ENCODE assay signal across 15 cellular contexts in the genomic region with DNA sequence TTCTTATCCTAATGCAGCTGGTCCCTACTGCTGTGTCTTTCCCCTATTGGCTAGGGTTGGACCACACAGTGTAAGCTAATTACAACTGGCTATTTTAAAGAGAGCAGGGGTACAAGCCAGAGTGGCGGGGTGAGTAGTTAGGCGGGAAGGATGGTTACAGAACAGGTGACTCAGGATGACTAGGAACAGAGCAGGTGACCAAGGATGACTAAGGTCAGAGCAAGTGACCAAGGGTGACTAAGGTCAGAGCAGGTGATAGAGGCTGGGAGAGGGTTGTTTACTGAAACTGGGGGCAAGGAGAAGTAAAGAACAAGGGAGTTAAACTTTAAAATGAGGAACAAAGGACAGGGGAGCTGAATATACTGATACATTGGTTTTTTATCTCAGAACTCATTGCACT.
DNase-seq lines count a peak whose midpoint lies in the region; ATAC-seq and TF ChIP-seq lines count a peak whose summit lies in the region.
"Had no signal": no experiment of that assay in that cellular context is flagged by ENCODE, and none has a peak within 500 bp of the region (broad histone marks: within the 10 kb centered on the region; RNA-seq: fewer than 3 reads in every experiment).

No MANE protein-coding gene starts in this region.

- H3K4me3 Mint-ChIP-seq in activated CD4-positive, alpha-beta memory T cell treated with anti-CD3 and anti-CD28 coated beads for 36 hours: no peak overlapping the region
- no peak overlapping the region for H3K4me3 Mint-ChIP-seq in activated CD4-positive, alpha-beta memory T cell treated with anti-CD3 and anti-CD28 coated beads, Interleukin-2, amount 10 ng/mL, durations not matched to agents 7 days and 5 days
- H3K4me3 Mint-ChIP-seq: CD4-positive, CD25-positive, alpha-beta regulatory T cell; H9 had no signal

- no peak for ATAC-seq in body of pancreas

- intact Hi-C loops in activated CD4-positive, alpha-beta memory T cell treated with anti-CD3 and anti-CD28 coated beads for 36 hours (cut with micrococcal nuclease): no loop called here
- intact Hi-C loops in body of pancreas (cut with DNase I): no loop called here

- H3K4me3 ChIP-seq in epithelial cell of esophagus (ENCODE audit: low read length) (no peak overlapping the region), body of pancreas (no peak overlapping the region)
- H3K4me3 ChIP-seq: BLaER1 treated with 17β-estradiol and CSF1 and Interleukin-3, amounts not matched to agents 10 nM and 100 nM had no signal

- POLR2A ChIA-PET in activated CD4-positive, alpha-beta memory T cell treated with anti-CD3 and anti-CD28 coated beads for 36 hours (lab: Charles Lee): no interaction called here
- POLR2A ChIA-PET in activated CD4-positive, alpha-beta memory T cell treated with anti-CD3 and anti-CD28 coated beads, Interleukin-2, amount 10 ng/mL, durations not matched to agents 7 days and 5 days (lab: Charles Lee): no interaction called here

- DNase-seq in activated CD4-positive, alpha-beta memory T cell treated with anti-CD3 and anti-CD28 coated beads for 36 hours: peak; percentile 25
- DNase-seq in activated CD4-positive, alpha-beta memory T cell treated with anti-CD3 and anti-CD28 coated beads, Interleukin-2, amount 10 ng/mL, durations not matched to agents 7 days and 5 days: no peak
- DNase-seq in stimulated activated CD4-positive, alpha-beta T cell treated with anti-CD3 and anti-CD28 coated beads, Interleukin-1b, Interleukin-23, amount 100 ng/mL, for 48 hours: peak; percentile 23
- DNase-seq in stimulated activated CD4-positive, alpha-beta T cell treated with anti-CD3 and anti-CD28 coated beads, Interleukin-2, amount 100 ng/mL, for 48 hours: no peak
- DNase-seq in epithelial cell of esophagus (ENCODE audit: low read depth): peak; percentile 13
- no peak for DNase-seq in body of pancreas
- no peak for DNase-seq in activated CD4-positive, alpha-beta T cell treated with anti-CD3 and anti-CD28 coated beads for 1 hour
- DNase-seq: ACHN; CD4-positive, CD25-positive, alpha-beta regulatory T cell; DMS 273 treated with DMSO at 0.1 percent for 48 hours; DMS79 treated with DMSO at 0.1 percent for 48 hours; EL; GOT3; H9 had no signal

- no peaks in the 10 kb centered on the region for H3K27me3 ChIP-seq in body of pancreas
- H3K27me3 ChIP-seq: BLaER1 treated with 17β-estradiol and CSF1 and Interleukin-3, amounts not matched to agents 10 nM and 100 nM had no signal

- no peak overlapping the region for H3K27ac Mint-ChIP-seq in activated CD4-positive, alpha-beta memory T cell treated with anti-CD3 and anti-CD28 coated beads for 36 hours
- H3K27ac Mint-ChIP-seq in activated CD4-positive, alpha-beta memory T cell treated with anti-CD3 and anti-CD28 coated beads, Interleukin-2, amount 10 ng/mL, durations not matched to agents 7 days and 5 days: no peak overlapping the region
- H3K27ac Mint-ChIP-seq: CD4-positive, CD25-positive, alpha-beta regulatory T cell had no signal

- no peak overlapping the region for H3K27ac ChIP-seq in body of pancreas
- H3K27ac ChIP-seq: BLaER1 treated with 17β-estradiol and CSF1 and Interleukin-3, amounts not matched to agents 10 nM and 100 nM had no signal

- peaks cover 41% of the 10 kb centered on the region for H3K4me1 Mint-ChIP-seq in activated CD4-positive, alpha-beta memory T cell treated with anti-CD3 and anti-CD28 coated beads for 36 hours (ENCODE audit: low read depth)
- H3K4me1 Mint-ChIP-seq in activated CD4-positive, alpha-beta memory T cell treated with anti-CD3 and anti-CD28 coated beads, Interleukin-2, amount 10 ng/mL, durations not matched to agents 7 days and 5 days: peaks cover 4% of the 10 kb centered on the region
- H3K4me1 Mint-ChIP-seq: CD4-positive, CD25-positive, alpha-beta regulatory T cell had no signal

- H3K9me3 ChIP-seq in body of pancreas: no peaks in the 10 kb centered on the region

- H3K36me3 ChIP-seq in body of pancreas (replicated peaks in 1 of 2; ENCODE audit: insufficient read depth in 1 of 2, low read depth in 2 of 2): no peaks in the 10 kb centered on the region
- H3K36me3 ChIP-seq: BLaER1 treated with 17β-estradiol and CSF1 and Interleukin-3, amounts not matched to agents 10 nM and 100 nM had no signal

- TF ChIP-seq POLR2A in body of pancreas (IDR thresholded peaks at IDR 0.05): no peak

- 89 to 93% methylated on average over 2 of the region's 2 CpGs for WGBS in body of pancreas, 2 donors

- H3K4me1 ChIP-seq in body of pancreas: no peaks in the 10 kb centered on the region
- H3K4me1 ChIP-seq: BLaER1 treated with 17β-estradiol and CSF1 and Interleukin-3, amounts not matched to agents 10 nM and 100 nM had no signal

- peaks cover 8% of the 10 kb centered on the region for H3K27me3 Mint-ChIP-seq in activated CD4-positive, alpha-beta memory T cell treated with anti-CD3 and anti-CD28 coated beads for 36 hours
- H3K27me3 Mint-ChIP-seq in activated CD4-positive, alpha-beta memory T cell treated with anti-CD3 and anti-CD28 coated beads, Interleukin-2, amount 10 ng/mL, durations not matched to agents 7 days and 5 days: no peaks in the 10 kb centered on the region

- peaks cover 8% of the 10 kb centered on the region for H3K36me3 Mint-ChIP-seq in activated CD4-positive, alpha-beta memory T cell treated with anti-CD3 and anti-CD28 coated beads for 36 hours
- H3K36me3 Mint-ChIP-seq in activated CD4-positive, alpha-beta memory T cell treated with anti-CD3 and anti-CD28 coated beads, Interleukin-2, amount 10 ng/mL, durations not matched to agents 7 days and 5 days (ENCODE audit: low read depth): no peaks in the 10 kb centered on the region

- TF ChIP-seq CTCF in epithelial cell of esophagus (IDR thresholded peaks at IDR 0.05; ENCODE audit: insufficient read depth, low read depth, low read length, missing control alignments): no peak
- TF ChIP-seq CTCF in body of pancreas (IDR thresholded peaks at IDR 0.05): no peak

- CTCF ChIA-PET in activated CD4-positive, alpha-beta memory T cell treated with anti-CD3 and anti-CD28 coated beads for 36 hours (lab: Charles Lee): no interaction called here
- CTCF ChIA-PET in activated CD4-positive, alpha-beta memory T cell treated with anti-CD3 and anti-CD28 coated beads, Interleukin-2, amount 10 ng/mL, durations not matched to agents 7 days and 5 days (lab: Charles Lee): no interaction called here

- H3K9me3 Mint-ChIP-seq in activated CD4-positive, alpha-beta memory T cell treated with anti-CD3 and anti-CD28 coated beads for 36 hours: peaks cover 14% of the 10 kb centered on the region
- peaks cover 2% of the 10 kb centered on the region for H3K9me3 Mint-ChIP-seq in activated CD4-positive, alpha-beta memory T cell treated with anti-CD3 and anti-CD28 coated beads, Interleukin-2, amount 10 ng/mL, durations not matched to agents 7 days and 5 days
- H3K9me3 Mint-ChIP-seq: H9 had no signal

Comparison
In these comparisons a context has a peak if more than half of its experiments do, and no peak if none do; other contexts are left out.
1. DNase-seq: peak in activated CD4-positive, alpha-beta memory T cell treated with anti-CD3 and anti-CD28 coated beads for 36 hours (single experiment), stimulated activated CD4-positive, alpha-beta T cell treated with anti-CD3 and anti-CD28 coated beads, Interleukin-1b, Interleukin-23, amount 100 ng/mL, for 48 hours (single experiment) and epithelial cell of esophagus (single experiment); none in activated CD4-positive, alpha-beta memory T cell treated with anti-CD3 and anti-CD28 coated beads, Interleukin-2, amount 10 ng/mL, durations not matched to agents 7 days and 5 days (single experiment), stimulated activated CD4-positive, alpha-beta T cell treated with anti-CD3 and anti-CD28 coated beads, Interleukin-2, amount 100 ng/mL, for 48 hours (0 of 2), body of pancreas (0 of 4) and activated CD4-positive, alpha-beta T cell treated with anti-CD3 and anti-CD28 coated beads for 1 hour (single experiment).